In the genomic region with DNA sequence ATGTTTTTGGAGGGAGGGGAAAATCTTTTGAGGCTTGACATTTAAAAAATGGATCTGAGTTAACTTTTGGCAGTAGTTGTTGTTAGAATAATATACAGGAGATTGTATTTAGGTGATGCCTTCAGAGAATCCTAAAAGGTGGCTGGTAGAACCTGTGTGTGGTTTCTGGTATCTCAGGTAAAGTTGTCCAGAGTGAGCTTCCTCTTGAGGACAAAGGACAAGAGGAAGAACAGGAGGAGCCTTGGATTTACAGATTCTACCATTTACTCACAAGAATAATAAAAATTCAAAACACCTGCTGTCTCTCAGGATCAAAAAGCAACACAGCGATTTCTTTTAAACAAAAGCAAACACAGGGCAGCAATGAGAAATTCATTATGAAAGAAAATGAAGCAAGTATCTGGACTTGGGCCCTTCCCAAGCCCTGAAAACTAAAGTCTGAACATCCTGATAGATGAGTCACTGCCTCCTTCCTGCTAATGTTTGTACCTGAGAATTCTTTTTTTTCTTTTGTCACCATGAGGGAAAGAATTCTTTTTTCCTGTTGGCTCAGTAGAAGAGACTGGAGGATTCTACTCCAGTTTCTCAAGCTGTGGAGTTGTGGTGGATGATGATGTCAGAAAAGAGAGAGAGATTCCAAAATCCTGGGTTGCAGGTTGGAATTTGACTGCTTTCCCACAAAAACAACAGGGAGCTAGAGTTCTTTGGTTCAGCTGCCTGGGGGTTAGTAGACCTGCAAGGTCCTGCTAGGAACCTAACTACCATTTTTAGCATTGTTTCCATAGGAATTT, we compare ENCODE assay signal across 13 cellular contexts. TPM values are rescaled to one million over a fixed set of nuclear protein-coding genes. Genes with fewer than 3 reads are reported as not detected.
DNase-seq lines count a peak whose midpoint lies in the region; ATAC-seq, FAIRE-seq and TF ChIP-seq lines count a peak whose summit lies in the region.
"Had no signal": no experiment of that assay in that cellular context is flagged by ENCODE, and none has a peak within 500 bp of the region (broad histone marks: within the 10 kb centered on the region; RNA-seq: fewer than 3 reads in every experiment).

No MANE protein-coding gene starts in this region.

- TF ChIP-seq CTCF in fibroblast of pulmonary artery (IDR thresholded peaks at IDR 0.05; ENCODE audit: low read length, missing control alignments): no peak
- no peak for TF ChIP-seq CTCF in pancreas (IDR thresholded peaks at IDR 0.05)
- TF ChIP-seq CTCF in gastroesophageal sphincter (IDR thresholded peaks at IDR 0.05): no peak

- DNase-seq in H4 (ENCODE audit: low spot score) (peak; percentile 64), adipocyte (ENCODE audit: low read depth) (peak; percentile 65), fibroblast of pulmonary artery (ENCODE audit: low read depth) (peak; percentile 52), pancreas (no peak), foreskin melanocyte (no peak)
- DNase-seq in T-helper 2 cell treated with Interferon-gamma antibody and Interleukin-4, amounts not matched to agents 5 μg/mL and 100 μg/mL, for 36 hours (ENCODE audit: low spot score): no peak
- DNase-seq in stimulated activated CD4-positive, alpha-beta T cell treated with anti-CD3 and anti-CD28 coated beads, Interleukin-12 subunit alpha, Interleukin-12 subunit beta, amount 100 ng/mL, for 4 hours: no peak
- DNase-seq: activated CD4-positive, alpha-beta T cell treated with anti-CD3 and anti-CD28 coated beads, Interleukin-2, amount 50 U/mL, for 48 hours; DND-41; lower lobe of right lung; upper lobe of right lung had no signal

- H3K9me3 ChIP-seq in adipocyte (ENCODE audit: control insufficient read depth, low read length) (no peaks in the 10 kb centered on the region), pancreas (no peaks in the 10 kb centered on the region), gastroesophageal sphincter (no peaks in the 10 kb centered on the region)
- H3K9me3 ChIP-seq: lower lobe of right lung, upper lobe of right lung had no signal

- H3K27ac ChIP-seq in pancreas (peak overlapping the region in 2 of 4 donors; percentile 30 to 39), gastroesophageal sphincter (peak overlapping the region in 2 of 4 donors; percentile 1 to 17)
- H3K27ac ChIP-seq: lower lobe of right lung, upper lobe of right lung had no signal

- no peak for TF ChIP-seq POLR2A in gastroesophageal sphincter (IDR thresholded peaks at IDR 0.05)

- no peaks in the 10 kb centered on the region for H3K27me3 ChIP-seq in adipocyte (replicated peaks; ENCODE audit: control insufficient read depth, insufficient read depth, low read length)
- no peaks in the 10 kb centered on the region for H3K27me3 ChIP-seq in pancreas
- no peaks in the 10 kb centered on the region for H3K27me3 ChIP-seq in gastroesophageal sphincter
- H3K27me3 ChIP-seq: upper lobe of right lung had no signal

- H3K9me3 Mint-ChIP-seq in T-helper 2 cell treated with Interferon-gamma antibody and Interleukin-4, amounts not matched to agents 5 μg/mL and 100 μg/mL, for 36 hours: no peaks in the 10 kb centered on the region
- H3K9me3 Mint-ChIP-seq: central memory CD8-positive, alpha-beta T cell had no signal

- intact Hi-C loops in pancreas (cut with DNase I): no loop called here

- H3K36me3 ChIP-seq in adipocyte (ENCODE audit: control insufficient read depth, insufficient read depth, low read length, severe bottlenecking) (no peaks in the 10 kb centered on the region), pancreas (no peaks in the 10 kb centered on the region), gastroesophageal sphincter (no peaks in the 10 kb centered on the region)
- H3K36me3 ChIP-seq: lower lobe of right lung, upper lobe of right lung had no signal

- ATAC-seq in pancreas (peak in 3 of 4 donors; percentile 19 to 78 (median 56)), gastroesophageal sphincter (no peak)
- ATAC-seq: upper lobe of right lung had no signal

- WGBS in pancreas, 2 donors: 24 to 29% methylated on average over 1 of the region's 1 CpG
- 0 to 35% methylated on average over 1 of the region's 1 CpG for WGBS in gastroesophageal sphincter (ENCODE audit: low coverage in 1 of 2), 2 donors

- peaks cover 3% of the 10 kb centered on the region for H3K4me1 Mint-ChIP-seq in T-helper 2 cell treated with Interferon-gamma antibody and Interleukin-4, amounts not matched to agents 5 μg/mL and 100 μg/mL, for 36 hours (ENCODE audit: low read depth)
- H3K4me1 Mint-ChIP-seq: central memory CD8-positive, alpha-beta T cell had no signal

- FAIRE-seq in pancreas (lab: Jason Lieb, UNC): no peak

- H3K36me3 Mint-ChIP-seq in T-helper 2 cell treated with Interferon-gamma antibody and Interleukin-4, amounts not matched to agents 5 μg/mL and 100 μg/mL, for 36 hours (ENCODE audit: low read depth): no peaks in the 10 kb centered on the region

- H3K27ac Mint-ChIP-seq in T-helper 2 cell treated with Interferon-gamma antibody and Interleukin-4, amounts not matched to agents 5 μg/mL and 100 μg/mL, for 36 hours: no peak overlapping the region

- H3K4me1 ChIP-seq in adipocyte (ENCODE audit: control insufficient read depth, insufficient read depth, low read length): peaks cover 29% of the 10 kb centered on the region
- H3K4me1 ChIP-seq in pancreas: no peaks in the 10 kb centered on the region
- peaks cover 0 to 6% (median 6%) of the 10 kb centered on the region in 3 donors for H3K4me1 ChIP-seq in gastroesophageal sphincter
- H3K4me1 ChIP-seq: lower lobe of right lung had no signal

- H3K9ac ChIP-seq in adipocyte (ENCODE audit: low read length): no peak overlapping the region

- no peak for TF ChIP-seq EP300 in gastroesophageal sphincter (IDR thresholded peaks at IDR 0.05)

- H3K4me3 ChIP-seq in adipocyte (ENCODE audit: low read length): peak overlapping the region; percentile 9
- H3K4me3 ChIP-seq in fibroblast of pulmonary artery (replicated peaks; ENCODE audit: low read depth, low read length): no peak overlapping the region
- H3K4me3 ChIP-seq in pancreas: no peak overlapping the region
- H3K4me3 ChIP-seq in gastroesophageal sphincter: no peak overlapping the region
- H3K4me3 ChIP-seq: lower lobe of right lung, upper lobe of right lung had no signal

- H3K27me3 Mint-ChIP-seq in T-helper 2 cell treated with Interferon-gamma antibody and Interleukin-4, amounts not matched to agents 5 μg/mL and 100 μg/mL, for 36 hours (ENCODE audit: low read depth): peaks cover 19% of the 10 kb centered on the region
- H3K27me3 Mint-ChIP-seq: central memory CD8-positive, alpha-beta T cell had no signal

- H3K4me3 Mint-ChIP-seq in T-helper 2 cell treated with Interferon-gamma antibody and Interleukin-4, amounts not matched to agents 5 μg/mL and 100 μg/mL, for 36 hours: no peak overlapping the region
- H3K4me3 Mint-ChIP-seq: central memory CD8-positive, alpha-beta T cell had no signal

RNA-seq across cellular contexts. Expression of gene RAPGEF2, which starts 31.5 kb away (rescaled TPM):
- 15.9 and 17.5 TPM in 2 replicates for total RNA-seq in H4 (2014; rRNA removed; shearing (Covaris generic))
- total RNA-seq in pancreas (10 to 100 TPM; 10.9 to 27.5 (median 15.0) TPM), gastroesophageal sphincter (10 to 100 TPM; 49.5 to 67.5 (median 60.9) TPM)
- 1 to 10 TPM; 4.3 to 8.2 TPM for polyA plus RNA-seq in pancreas

Comparison
In these comparisons a context has a peak if more than half of its experiments do, and no peak if none do; other contexts are left out.
1. DNase-seq: peak in H4 (single experiment), adipocyte (single experiment) and fibroblast of pulmonary artery (single experiment); none in pancreas (0 of 6), T-helper 2 cell treated with Interferon-gamma antibody and Interleukin-4, amounts not matched to agents 5 μg/mL and 100 μg/mL, for 36 hours (single experiment), stimulated activated CD4-positive, alpha-beta T cell treated with anti-CD3 and anti-CD28 coated beads, Interleukin-12 subunit alpha, Interleukin-12 subunit beta, amount 100 ng/mL, for 4 hours (single experiment) and foreskin melanocyte (single experiment).